1 cellular context compared by ENCODE assay signal in genomic region chr15:88756926-88757325, GRCh38.
TF ChIP-seq lines count a peak whose summit lies in the region.

No MANE protein-coding gene starts in this region.

TF ChIP-seq in A549, 52 proteins besides CTCF, POLR2A, EP300 and RAD21 (continued from another document):
- TF ChIP-seq, protein P1, sequence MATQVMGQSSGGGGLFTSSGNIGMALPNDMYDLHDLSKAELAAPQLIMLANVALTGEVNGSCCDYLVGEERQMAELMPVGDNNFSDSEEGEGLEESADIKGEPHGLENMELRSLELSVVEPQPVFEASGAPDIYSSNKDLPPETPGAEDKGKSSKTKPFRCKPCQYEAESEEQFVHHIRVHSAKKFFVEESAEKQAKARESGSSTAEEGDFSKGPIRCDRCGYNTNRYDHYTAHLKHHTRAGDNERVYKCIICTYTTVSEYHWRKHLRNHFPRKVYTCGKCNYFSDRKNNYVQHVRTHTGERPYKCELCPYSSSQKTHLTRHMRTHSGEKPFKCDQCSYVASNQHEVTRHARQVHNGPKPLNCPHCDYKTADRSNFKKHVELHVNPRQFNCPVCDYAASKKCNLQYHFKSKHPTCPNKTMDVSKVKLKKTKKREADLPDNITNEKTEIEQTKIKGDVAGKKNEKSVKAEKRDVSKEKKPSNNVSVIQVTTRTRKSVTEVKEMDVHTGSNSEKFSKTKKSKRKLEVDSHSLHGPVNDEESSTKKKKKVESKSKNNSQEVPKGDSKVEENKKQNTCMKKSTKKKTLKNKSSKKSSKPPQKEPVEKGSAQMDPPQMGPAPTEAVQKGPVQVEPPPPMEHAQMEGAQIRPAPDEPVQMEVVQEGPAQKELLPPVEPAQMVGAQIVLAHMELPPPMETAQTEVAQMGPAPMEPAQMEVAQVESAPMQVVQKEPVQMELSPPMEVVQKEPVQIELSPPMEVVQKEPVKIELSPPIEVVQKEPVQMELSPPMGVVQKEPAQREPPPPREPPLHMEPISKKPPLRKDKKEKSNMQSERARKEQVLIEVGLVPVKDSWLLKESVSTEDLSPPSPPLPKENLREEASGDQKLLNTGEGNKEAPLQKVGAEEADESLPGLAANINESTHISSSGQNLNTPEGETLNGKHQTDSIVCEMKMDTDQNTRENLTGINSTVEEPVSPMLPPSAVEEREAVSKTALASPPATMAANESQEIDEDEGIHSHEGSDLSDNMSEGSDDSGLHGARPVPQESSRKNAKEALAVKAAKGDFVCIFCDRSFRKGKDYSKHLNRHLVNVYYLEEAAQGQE (IDR thresholded peaks at IDR 0.05): no peak
- TF ChIP-seq CHD4 (IDR thresholded peaks at IDR 0.05; ENCODE audit: borderline replicate concordance) (no peak), RFX5 (IDR thresholded peaks at IDR 0.05) (no peak), NR3C1 (IDR thresholded peaks at IDR 0.05) (no peak), CEBPB (IDR thresholded peaks at IDR 0.05) (no peak), HEYL (CRISPR knock-in tag; IDR thresholded peaks at IDR 0.05) (no peak), ESRRA (IDR thresholded peaks at IDR 0.05; ENCODE audit: borderline replicate concordance, low read length) (no peak)
